In genomic region chr18:36186461-36187137, GRCh38 we compare ENCODE assay signal across 8 cellular contexts. TPM values are rescaled to one million over a fixed set of nuclear protein-coding genes. Genes with fewer than 3 reads are reported as not detected.
A peak's percentile ranks its signal among the peaks of the same experiment; 100 is the strongest.
DNase-seq lines count a peak whose midpoint lies in the region; ATAC-seq and TF ChIP-seq lines count a peak whose summit lies in the region.

No MANE protein-coding gene starts in this region.

- H3K27me3 ChIP-seq in CD8-positive, alpha-beta T cell (ENCODE audit: insufficient read depth, low read length), result peaks cover 8% of the 10 kb centered on the region
- H3K27me3 ChIP-seq in heart left ventricle, result peaks cover 0 to 12% (median 0%) of the 10 kb centered on the region in 9 donors
- peaks cover 0 to 9% (median 0%) of the 10 kb centered on the region in 3 donors for H3K27me3 ChIP-seq in psoas muscle (ENCODE audit: insufficient read depth in 3 of 3, low read length in 2 of 3)

- no peaks in the 10 kb centered on the region for H3K9me3 Mint-ChIP-seq in CD8-positive, alpha-beta T cell
- no peaks in the 10 kb centered on the region for H3K9me3 Mint-ChIP-seq in activated CD8-positive, alpha-beta T cell treated with anti-CD3 and anti-CD28 coated beads, Interleukin-2, amount 10 ng/mL, durations not matched to agents 7 days and 5 days (ENCODE audit: insufficient read depth)

- peak overlapping the region; percentile 66 for H3K4me3 ChIP-seq in CD8-positive, alpha-beta T cell (ENCODE audit: low read depth, low read length)
- H3K4me3 ChIP-seq in heart left ventricle (peak overlapping the region; percentile 41 to 96 (median 68)), psoas muscle (peak overlapping the region; percentile 92)

- no peak for TF ChIP-seq POLR2A in heart left ventricle (IDR thresholded peaks at IDR 0.05)

- no peaks in the 10 kb centered on the region for H3K36me3 ChIP-seq in CD8-positive, alpha-beta T cell (ENCODE audit: insufficient read depth, low read length)
- H3K36me3 ChIP-seq in heart left ventricle, result no peaks in the 10 kb centered on the region
- H3K36me3 ChIP-seq in psoas muscle (ENCODE audit: insufficient read depth in 1 of 2, low read depth in 1 of 2), result no peaks in the 10 kb centered on the region

- H3K4me1 Mint-ChIP-seq in CD8-positive, alpha-beta T cell (ENCODE audit: low read depth), result peaks cover 8% of the 10 kb centered on the region
- H3K4me1 Mint-ChIP-seq in activated CD8-positive, alpha-beta T cell treated with anti-CD3 and anti-CD28 coated beads, Interleukin-2, amount 10 ng/mL, durations not matched to agents 7 days and 5 days (ENCODE audit: low read depth), result peaks cover 9% of the 10 kb centered on the region

- CTCF ChIA-PET in CD8-positive, alpha-beta T cell (lab: Charles Lee), result no interaction called here
- CTCF ChIA-PET in activated CD8-positive, alpha-beta T cell treated with anti-CD3 and anti-CD28 coated beads, Interleukin-2, amount 10 ng/mL, durations not matched to agents 7 days and 5 days (lab: Charles Lee), result no interaction called here

- H3K9me3 ChIP-seq in CD8-positive, alpha-beta T cell (ENCODE audit: low read length), result no peaks in the 10 kb centered on the region
- H3K9me3 ChIP-seq in heart left ventricle, result no peaks in the 10 kb centered on the region
- no peaks in the 10 kb centered on the region for H3K9me3 ChIP-seq in psoas muscle

- H3K4me1 ChIP-seq in CD8-positive, alpha-beta T cell (ENCODE audit: insufficient read depth, low read length), result peaks cover 11% of the 10 kb centered on the region
- peaks cover 0 to 28% (median 4%) of the 10 kb centered on the region in 12 donors for H3K4me1 ChIP-seq in heart left ventricle
- peaks cover 3% of the 10 kb centered on the region for H3K4me1 ChIP-seq in psoas muscle

- peaks cover 25% of the 10 kb centered on the region for H3K27me3 Mint-ChIP-seq in CD8-positive, alpha-beta T cell (ENCODE audit: low read depth)
- peaks cover 20% of the 10 kb centered on the region for H3K27me3 Mint-ChIP-seq in activated CD8-positive, alpha-beta T cell treated with anti-CD3 and anti-CD28 coated beads, Interleukin-2, amount 10 ng/mL, durations not matched to agents 7 days and 5 days (ENCODE audit: low read depth)

- peak; percentile 32 for ATAC-seq in CD8-positive, alpha-beta T cell
- ATAC-seq in HG03066 (IDR thresholded peaks at IDR 0.05; ENCODE audit: low read depth, unreplicated experiment) (peak; percentile 11), heart left ventricle (peak in 3 of 4 donors; percentile 27 to 63 (median 49)), psoas muscle (peak in 2 of 4 donors; percentile 3 to 14), HG03280 (IDR thresholded peaks at IDR 0.05; ENCODE audit: unreplicated experiment) (no peak)
- peak; percentile 31 for ATAC-seq in activated CD8-positive, alpha-beta T cell treated with anti-CD3 and anti-CD28 coated beads, Interleukin-2, amount 10 ng/mL, durations not matched to agents 7 days and 5 days

- H3K27ac Mint-ChIP-seq in CD8-positive, alpha-beta T cell, result no peak overlapping the region
- H3K27ac Mint-ChIP-seq in activated CD8-positive, alpha-beta T cell treated with anti-CD3 and anti-CD28 coated beads, Interleukin-2, amount 10 ng/mL, durations not matched to agents 7 days and 5 days, result no peak overlapping the region

- no peak for DNase-seq in CD8-positive, alpha-beta T cell
- peak; percentile 35 for DNase-seq in activated CD8-positive, alpha-beta T cell treated with anti-CD3 and anti-CD28 coated beads, Interleukin-2, amount 10 ng/mL, durations not matched to agents 7 days and 5 days
- DNase-seq in heart left ventricle (peak; percentile 28 to 66 (median 39)), psoas muscle (peak; percentile 39 to 66), epidermal melanocyte (ENCODE audit: insufficient read length, low spot score) (no peak), cerebellar cortex (ENCODE audit: low spot score) (no peak)

- H3K36me3 Mint-ChIP-seq in CD8-positive, alpha-beta T cell, result no peaks in the 10 kb centered on the region
- H3K36me3 Mint-ChIP-seq in activated CD8-positive, alpha-beta T cell treated with anti-CD3 and anti-CD28 coated beads, Interleukin-2, amount 10 ng/mL, durations not matched to agents 7 days and 5 days (ENCODE audit: low read depth), result no peaks in the 10 kb centered on the region

- no peak for TF ChIP-seq CTCF in CD8-positive, alpha-beta T cell (IDR thresholded peaks at IDR 0.05)
- TF ChIP-seq CTCF in heart left ventricle (IDR thresholded peaks at IDR 0.05) (no peak), psoas muscle (IDR thresholded peaks at IDR 0.05) (no peak)

- WGBS in heart left ventricle, 4 donors, result 13 to 28% (median 17%) methylated on average over 27 to 42 of the region's 42 CpGs
- WGBS in psoas muscle, 3 donors, result 11 to 14% (median 13%) methylated on average over 36 to 42 of the region's 42 CpGs

- H3K4me3 Mint-ChIP-seq in CD8-positive, alpha-beta T cell, result peak overlapping the region; percentile 81
- H3K4me3 Mint-ChIP-seq in activated CD8-positive, alpha-beta T cell treated with anti-CD3 and anti-CD28 coated beads, Interleukin-2, amount 10 ng/mL, durations not matched to agents 7 days and 5 days, result peak overlapping the region; percentile 76

- POLR2A ChIA-PET in CD8-positive, alpha-beta T cell (lab: Charles Lee), result no interaction called here
- POLR2A ChIA-PET in activated CD8-positive, alpha-beta T cell treated with anti-CD3 and anti-CD28 coated beads, Interleukin-2, amount 10 ng/mL, durations not matched to agents 7 days and 5 days (lab: Charles Lee), result no interaction called here

- no peak overlapping the region for H3K27ac ChIP-seq in CD8-positive, alpha-beta T cell (ENCODE audit: low read depth, low read length)
- H3K27ac ChIP-seq in heart left ventricle (peak overlapping the region in 3 of 12 donors; percentile 36 to 51 (median 46)), psoas muscle (no peak overlapping the region)

- intact Hi-C loops in CD8-positive, alpha-beta T cell (cut with DNase I, micrococcal nuclease), result loop anchor here in 1 of 2 experiments (2.0 kb wide), 1 partner anchor 58 kb away; the partner anchor contains the start of genes ELP2 and SLC39A6
- intact Hi-C loops in heart left ventricle (cut with DNase I), result loop anchor here in 7 of 10 donors (5.0 to 10.0 kb wide), 7 partner anchors 52 to 388 kb away; no protein-coding TSS in a partner anchor
- intact Hi-C loops in psoas muscle (cut with DNase I), result loop anchor here in 1 of 2 donors (10.0 kb wide), 2 partner anchors 172 to 388 kb away; no protein-coding TSS in a partner anchor

RNA-seq across cellular contexts. Expression of gene MOCOS, which starts 0.7 kb away (rescaled TPM):
- total RNA-seq in CD8-positive, alpha-beta T cell, result not detected
- total RNA-seq in activated CD8-positive, alpha-beta T cell treated with anti-CD3 and anti-CD28 coated beads, Interleukin-2, amount 10 ng/mL, durations not matched to agents 7 days and 5 days, result under 1 TPM; 0.21 to 0.47 TPM
- total RNA-seq in heart left ventricle (1 to 10 TPM in 1 of 9 donors, under 1 TPM in 8; 0.07 to 1.0 (median 0.25) TPM), psoas muscle (1 to 10 TPM in 2 of 4 donors, under 1 TPM in 2; 0.30 to 4.8 (median 1.9) TPM)
- polyA plus RNA-seq in heart left ventricle (under 1 TPM; 0.27 to 0.37 TPM), psoas muscle (1 to 10 TPM in 1 of 3 donors, under 1 TPM in 2; 0.79 to 1.1 (median 0.94) TPM)

RNA-seq across cellular contexts. Expression of gene ELP2, which starts 56.9 kb away (rescaled TPM):
- total RNA-seq in CD8-positive, alpha-beta T cell, result 100 to 1,000 TPM; 212 to 222 TPM
- total RNA-seq in activated CD8-positive, alpha-beta T cell treated with anti-CD3 and anti-CD28 coated beads, Interleukin-2, amount 10 ng/mL, durations not matched to agents 7 days and 5 days, result 10 to 100 TPM; 57.6 to 60.1 TPM
- total RNA-seq in heart left ventricle (10 to 100 TPM; 26.2 to 60.7 (median 46.8) TPM), psoas muscle (10 to 100 TPM; 54.7 to 65.5 (median 57.4) TPM)
- polyA plus RNA-seq in heart left ventricle (10 to 100 TPM; 32.6 to 39.8 TPM), psoas muscle (10 to 100 TPM; 25.0 to 39.6 (median 33.7) TPM)

RNA-seq across cellular contexts. Expression of gene SLC39A6, which starts 57.5 kb away (rescaled TPM):
- 10 to 100 TPM; 12.3 to 14.4 TPM for total RNA-seq in CD8-positive, alpha-beta T cell
- 10 to 100 TPM; 19.4 to 19.7 TPM for total RNA-seq in activated CD8-positive, alpha-beta T cell treated with anti-CD3 and anti-CD28 coated beads, Interleukin-2, amount 10 ng/mL, durations not matched to agents 7 days and 5 days
- total RNA-seq in heart left ventricle (10 to 100 TPM; 11.1 to 22.3 (median 15.2) TPM), psoas muscle (10 to 100 TPM in 3 of 4 donors, 1 to 10 TPM in 1; 10.0 to 21.3 (median 13.5) TPM)
- polyA plus RNA-seq in heart left ventricle (10 to 100 TPM in 1 of 2 donors, 1 to 10 TPM in 1; 2.4 to 28.8 TPM), psoas muscle (10 to 100 TPM in 2 of 3 donors, 1 to 10 TPM in 1; 8.9 to 21.6 (median 20.8) TPM)

Comparison
In these comparisons a context has a peak if more than half of its experiments do, and no peak if none do; other contexts are left out.
1. DNase-seq: peak in activated CD8-positive, alpha-beta T cell treated with anti-CD3 and anti-CD28 coated beads, Interleukin-2, amount 10 ng/mL, durations not matched to agents 7 days and 5 days (single experiment), heart left ventricle (5 of 5) and psoas muscle (2 of 2); none in CD8-positive, alpha-beta T cell (0 of 7), epidermal melanocyte (single experiment) and cerebellar cortex (single experiment).
2. Peak in every context shown above with its lines, with median percentiles within 50 percentile points of each other: H3K4me3 ChIP-seq.